33 cellular contexts compared by ENCODE assay signal in the genomic region with DNA sequence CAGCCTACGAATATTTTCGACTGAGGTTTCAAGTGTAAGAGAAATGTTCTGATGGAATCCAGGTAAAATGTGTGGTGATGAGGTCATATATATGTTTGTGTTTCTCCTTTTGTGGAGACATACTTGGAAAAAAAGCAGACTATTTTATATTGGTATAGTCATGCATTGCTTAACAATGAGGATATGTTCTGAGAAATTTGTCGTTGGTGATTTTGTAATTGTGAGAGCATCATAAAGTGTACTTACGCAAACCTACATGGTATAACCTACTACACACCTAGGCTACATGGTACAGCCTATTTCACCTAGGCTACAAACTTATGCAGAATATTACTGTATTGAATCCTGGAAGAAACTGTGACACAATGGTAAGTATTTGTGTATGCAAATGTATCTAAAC.
"Had no signal": no experiment of that assay in that cellular context is flagged by ENCODE, and none has a peak within 500 bp of the region (broad histone marks: within the 10 kb centered on the region; RNA-seq: fewer than 3 reads in every experiment).

No MANE protein-coding gene starts in this region.

- H3K36me3 Mint-ChIP-seq: activated CD4-positive, alpha-beta memory T cell treated with anti-CD3 and anti-CD28 coated beads for 36 hours; activated CD8-positive, alpha-beta memory T cell treated with anti-CD3 and anti-CD28 coated beads, Interleukin-2, amount 10 ng/mL, durations not matched to agents 7 days and 5 days; activated naive CD4-positive, alpha-beta T cell treated with anti-CD3 and anti-CD28 coated beads, Interleukin-2, amount 10 ng/mL, durations not matched to agents 7 days and 5 days; activated naive CD4-positive, alpha-beta T cell treated with anti-CD3 and anti-CD28 coated beads, Interleukin-2, amount 50 U/mL, for 72 hours; activated naive CD8-positive, alpha-beta T cell treated with anti-CD3 and anti-CD28 coated beads, Interleukin-2, amount 10 ng/mL, durations not matched to agents 7 days and 5 days had no signal

- H3K4me1 Mint-ChIP-seq: activated naive CD4-positive, alpha-beta T cell treated with anti-CD3 and anti-CD28 coated beads, Interleukin-2, amount 10 ng/mL, durations not matched to agents 7 days and 5 days; activated naive CD8-positive, alpha-beta T cell treated with anti-CD3 and anti-CD28 coated beads, Interleukin-2, amount 10 ng/mL, durations not matched to agents 7 days and 5 days had no signal

- H3K79me2 ChIP-seq: hepatocyte had no signal

- H3K9me3 Mint-ChIP-seq: activated CD4-positive, alpha-beta T cell treated with anti-CD3 and anti-CD28 coated beads, Interleukin-2, amount 10 ng/mL, durations not matched to agents 24 days and 14 days; activated T-helper 2 cell treated with anti-CD3 and anti-CD28 coated beads, Interferon-gamma antibody, Interleukin-2, Interleukin-4, amounts not matched to agents 10 μg/mL and 5 μg/mL and 100 μg/mL, durations not matched to agents 14 hours and 24 hours and 36 hours had no signal

- H3K9me3 ChIP-seq: colonic mucosa, gastroesophageal sphincter, heart right ventricle had no signal

- ATAC-seq: activated CD4-positive, alpha-beta T cell treated with anti-CD3 and anti-CD28 coated beads for 36 hours; activated CD8-positive, alpha-beta memory T cell treated with anti-CD3 and anti-CD28 coated beads, Interleukin-2, amount 10 ng/mL, durations not matched to agents 7 days and 5 days; activated CD8-positive, alpha-beta T cell treated with anti-CD3 and anti-CD28 coated beads, Interleukin-2, amount 10 ng/mL, durations not matched to agents 7 days and 5 days; activated naive CD4-positive, alpha-beta T cell treated with anti-CD3 and anti-CD28 coated beads, Interleukin-2, amount 50 U/mL, for 72 hours; esophagus mucosa; gastroesophageal sphincter; heart right ventricle had no signal

- H3K4me3 Mint-ChIP-seq: activated CD4-positive, alpha-beta memory T cell treated with anti-CD3 and anti-CD28 coated beads for 36 hours; activated CD4-positive, alpha-beta T cell treated with anti-CD3 and anti-CD28 coated beads for 36 hours; activated CD4-positive, alpha-beta T cell treated with anti-CD3 and anti-CD28 coated beads, Interleukin-2, amount 10 ng/mL, durations not matched to agents 24 days and 14 days; activated CD8-positive, alpha-beta memory T cell treated with anti-CD3 and anti-CD28 coated beads, Interleukin-2, amount 10 ng/mL, durations not matched to agents 7 days and 5 days; activated CD8-positive, alpha-beta T cell treated with anti-CD3 and anti-CD28 coated beads, Interleukin-2, amount 10 ng/mL, durations not matched to agents 7 days and 5 days; activated naive CD4-positive, alpha-beta T cell treated with anti-CD3 and anti-CD28 coated beads, Interleukin-2, amount 10 ng/mL, durations not matched to agents 7 days and 5 days; activated naive CD8-positive, alpha-beta T cell treated with anti-CD3 and anti-CD28 coated beads, Interleukin-2, amount 10 ng/mL, durations not matched to agents 7 days and 5 days; activated T-helper 1 cell treated with anti-CD3 and anti-CD28 coated beads, Interleukin-12 subunit alpha, Interleukin-12 subunit beta, Interleukin-2, Interleukin-4 antibody, amounts not matched to agents 30 ng/mL and 10 ng/mL and 1 ng/mL, durations not matched to agents 14 hours and 24 hours and 36 hours had no signal

- H3K4me2 ChIP-seq: hepatocyte had no signal

- H2AFZ ChIP-seq: hepatocyte had no signal

- H3K27me3 Mint-ChIP-seq: activated CD4-positive, alpha-beta memory T cell treated with anti-CD3 and anti-CD28 coated beads for 36 hours; activated CD4-positive, alpha-beta T cell treated with anti-CD3 and anti-CD28 coated beads, Interleukin-2, amount 10 ng/mL, durations not matched to agents 24 days and 14 days; activated CD8-positive, alpha-beta memory T cell treated with anti-CD3 and anti-CD28 coated beads, Interleukin-2, amount 10 ng/mL, durations not matched to agents 7 days and 5 days; activated naive CD4-positive, alpha-beta T cell treated with anti-CD3 and anti-CD28 coated beads, Interleukin-2, amount 10 ng/mL, durations not matched to agents 7 days and 5 days; activated naive CD8-positive, alpha-beta T cell treated with anti-CD3 and anti-CD28 coated beads, Interleukin-2, amount 10 ng/mL, durations not matched to agents 7 days and 5 days had no signal

- H3K27ac Mint-ChIP-seq: activated CD4-positive, alpha-beta memory T cell treated with anti-CD3 and anti-CD28 coated beads for 36 hours; activated CD4-positive, alpha-beta T cell treated with anti-CD3 and anti-CD28 coated beads for 36 hours; activated CD4-positive, alpha-beta T cell treated with anti-CD3 and anti-CD28 coated beads, Interleukin-2, amount 10 ng/mL, durations not matched to agents 24 days and 14 days; activated CD8-positive, alpha-beta memory T cell treated with anti-CD3 and anti-CD28 coated beads, Interleukin-2, amount 10 ng/mL, durations not matched to agents 7 days and 5 days; activated CD8-positive, alpha-beta T cell treated with anti-CD3 and anti-CD28 coated beads, Interleukin-2, amount 10 ng/mL, durations not matched to agents 7 days and 5 days; activated naive CD4-positive, alpha-beta T cell treated with anti-CD3 and anti-CD28 coated beads, Interleukin-2, amount 10 ng/mL, durations not matched to agents 7 days and 5 days; activated naive CD4-positive, alpha-beta T cell treated with anti-CD3 and anti-CD28 coated beads, Interleukin-2, amount 50 U/mL, for 72 hours; activated naive CD8-positive, alpha-beta T cell treated with anti-CD3 and anti-CD28 coated beads, Interleukin-2, amount 10 ng/mL, durations not matched to agents 7 days and 5 days; activated T-helper 1 cell treated with anti-CD3 and anti-CD28 coated beads, Interleukin-12 subunit alpha, Interleukin-12 subunit beta, Interleukin-2, Interleukin-4 antibody, amounts not matched to agents 30 ng/mL and 10 ng/mL and 1 ng/mL, durations not matched to agents 14 hours and 24 hours and 36 hours; activated T-helper 2 cell treated with anti-CD3 and anti-CD28 coated beads, Interferon-gamma antibody, Interleukin-2, Interleukin-4, amounts not matched to agents 10 μg/mL and 5 μg/mL and 100 μg/mL, durations not matched to agents 14 hours and 24 hours and 36 hours had no signal

- DNase-seq: activated CD4-positive, alpha-beta memory T cell treated with anti-CD3 and anti-CD28 coated beads for 36 hours; activated CD4-positive, alpha-beta T cell treated with anti-CD3 and anti-CD28 coated beads for 36 hours; activated CD4-positive, alpha-beta T cell treated with anti-CD3 and anti-CD28 coated beads, Interleukin-2, amount 10 ng/mL, durations not matched to agents 24 days and 14 days; activated CD4-positive, CD25-positive, alpha-beta regulatory T cell; activated CD4-positive, CD25-positive, alpha-beta regulatory T cell treated with anti-CD3 and anti-CD28 coated beads, Interleukin-2, amount 50 U/mL, for 72 hours; activated CD8-positive, alpha-beta memory T cell treated with anti-CD3 and anti-CD28 coated beads, Interleukin-2, amount 10 ng/mL, durations not matched to agents 7 days and 5 days; activated CD8-positive, alpha-beta memory T cell treated with anti-CD3 and anti-CD28 coated beads, Interleukin-2, amount 50 U/mL, for 4 hours; activated CD8-positive, alpha-beta T cell treated with anti-CD3 and anti-CD28 coated beads, Interleukin-2, amount 10 ng/mL, durations not matched to agents 7 days and 5 days; activated effector memory CD4-positive, alpha-beta T cell treated with anti-CD3 and anti-CD28 coated beads, Interleukin-2, amount 50 U/mL, for 16 hours; activated naive CD4-positive, alpha-beta T cell; activated naive CD4-positive, alpha-beta T cell treated with anti-CD3 and anti-CD28 coated beads, Interleukin-2, amount 10 ng/mL, durations not matched to agents 7 days and 5 days; activated naive CD8-positive, alpha-beta T cell treated with anti-CD3 and anti-CD28 coated beads, Interleukin-2, amount 10 ng/mL, durations not matched to agents 7 days and 5 days; activated T-cell treated with anti-CD3 and anti-CD28 coated beads, Interleukin-2, amount 50 U/mL, for 1 hour; activated T-cell treated with anti-CD3 and anti-CD28 coated beads, Interleukin-2, amount 50 U/mL, for 48 hours; amniotic stem cell; anterior cingulate cortex; central memory CD4-positive, alpha-beta T cell; cerebellar nuclear complex; colonic mucosa; effector CD8-positive, alpha-beta T cell; foreskin melanocyte; heart right ventricle; T-helper 2 cell had no signal

- H3K4me3 ChIP-seq: cardiac muscle cell, colonic mucosa, gastroesophageal sphincter, heart right ventricle, hepatocyte had no signal

- H3K4me1 ChIP-seq: colonic mucosa, gastroesophageal sphincter, heart right ventricle had no signal

- H3K36me3 ChIP-seq: cardiac muscle cell, colonic mucosa, gastroesophageal sphincter, heart right ventricle had no signal

- H3K27ac ChIP-seq: cardiac muscle cell, colonic mucosa, gastroesophageal sphincter, heart right ventricle, hepatocyte had no signal

- FAIRE-seq: astrocyte, endometrium, endothelial cell of umbilical vein had no signal

- H3K27me3 ChIP-seq: cardiac muscle cell, colonic mucosa, gastroesophageal sphincter, heart right ventricle, hepatocyte had no signal
